8 cellular contexts compared by ENCODE assay signal in the genomic region with DNA sequence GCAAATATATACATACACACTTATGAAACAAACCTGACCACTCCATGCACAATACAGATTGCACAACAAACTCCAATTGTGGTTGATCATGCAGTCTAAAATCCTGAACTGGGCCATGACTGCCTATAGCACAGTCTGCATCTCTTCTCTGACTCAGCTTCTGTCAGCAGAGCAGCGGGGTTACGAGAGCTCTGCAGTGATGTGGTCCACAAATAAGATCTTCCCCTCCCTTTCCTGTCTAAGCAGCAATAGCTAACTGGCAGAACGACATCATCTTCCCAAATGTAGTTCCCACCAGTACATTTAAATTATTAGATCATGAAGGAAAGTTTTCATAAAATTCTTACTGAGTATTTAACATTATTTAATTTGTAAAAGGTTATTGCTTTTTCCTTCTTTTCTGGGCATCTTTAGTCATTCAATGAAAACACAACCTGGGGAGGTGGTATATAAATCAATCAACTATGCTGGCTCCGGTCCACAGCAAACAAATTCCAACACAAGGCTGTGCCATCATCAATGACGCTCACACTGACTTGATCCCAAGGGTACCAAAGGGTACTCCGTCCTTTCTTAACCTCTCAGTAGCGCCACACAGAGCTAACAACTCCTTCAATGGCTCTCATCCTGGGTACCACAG. TPM values are rescaled to one million over a fixed set of nuclear protein-coding genes. Genes with fewer than 3 reads are reported as not detected.
DNase-seq lines count a peak whose midpoint lies in the region; ATAC-seq lines count a peak whose summit lies in the region.

No MANE protein-coding gene starts in this region.

- intact Hi-C loops in sciatic nerve (cut with DNase I), result no loop called here

- ATAC-seq in HG02981 (IDR thresholded peaks at IDR 0.05; ENCODE audit: unreplicated experiment) (peak; percentile 56), sciatic nerve (peak; percentile 80), GM18517 (IDR thresholded peaks at IDR 0.05; ENCODE audit: unreplicated experiment) (no peak)

- peak overlapping the region; percentile 67 for H3K27ac ChIP-seq in epithelial cell of prostate

- DNase-seq in NCI-H748 (lab: John Stamatoyannopoulos, UW; ENCODE audit: unreplicated experiment) (peak; percentile 12), NCI-H748 treated with DMSO at 0.1 percent for 48 hours (lab: John Stamatoyannopoulos, UW) (no peak), SKM-1 (lab: John Stamatoyannopoulos, UW; ENCODE audit: unreplicated experiment) (peak; percentile 15), epithelial cell of prostate (ENCODE audit: low read depth, low spot score) (peak; percentile 81), sciatic nerve (ENCODE audit: low spot score) (no peak), NCI-H2029 treated with DMSO at 0.1 percent for 48 hours (lab: John Stamatoyannopoulos, UW) (no peak)

RNA-seq across cellular contexts. Expression of gene ARHGAP21, which starts 17.1 kb away (rescaled TPM):
- total RNA-seq in sciatic nerve, result 104 TPM

Comparison
In these comparisons a context has a peak if more than half of its experiments do, and no peak if none do; other contexts are left out.
1. DNase-seq: peak in NCI-H748 (single experiment), SKM-1 (single experiment) and epithelial cell of prostate (single experiment); none in NCI-H748 treated with DMSO at 0.1 percent for 48 hours (single experiment), sciatic nerve (single experiment) and NCI-H2029 treated with DMSO at 0.1 percent for 48 hours (single experiment).